In the genomic region with DNA sequence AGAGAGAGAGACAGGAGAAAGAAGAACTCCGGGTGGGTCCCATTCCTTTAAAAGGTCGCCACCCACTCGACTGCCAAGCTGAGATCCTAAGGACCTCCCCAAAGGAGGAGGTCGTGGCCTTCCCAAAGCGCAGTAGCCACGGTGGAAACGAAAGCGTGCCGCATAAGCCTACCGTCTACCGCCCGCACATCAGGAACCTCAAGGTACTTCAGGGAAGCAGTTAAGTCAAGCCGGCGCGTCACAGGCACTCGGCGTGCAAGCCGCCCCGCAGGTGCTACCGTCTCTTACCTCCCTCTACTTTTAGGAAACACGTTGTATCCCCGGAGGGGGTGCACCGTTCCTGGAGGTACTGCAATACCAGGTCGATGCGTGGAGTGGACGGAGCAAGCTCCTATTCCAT, we compare ENCODE assay signal across 5 cellular contexts. TPM values are rescaled to one million over a fixed set of nuclear protein-coding genes. Genes with fewer than 3 reads are reported as not detected.
"Had no signal": no experiment of that assay in that cellular context is flagged by ENCODE, and none has a peak within 500 bp of the region (broad histone marks: within the 10 kb centered on the region; RNA-seq: fewer than 3 reads in every experiment).

No MANE protein-coding gene starts in this region.

RNA-seq across cellular contexts. Expression of gene RNU2-1, which starts 5.8 kb away (rescaled TPM):
- total RNA-seq: ascending aorta, Peyer's patch, SJSA1 had no signal

RNA-seq across cellular contexts. Expression of gene CCDC200, which starts 11.2 kb away (rescaled TPM):
- total RNA-seq: activated T-helper 2 cell treated with anti-CD3 and anti-CD28 coated beads, Interferon-gamma antibody, Interleukin-2, Interleukin-4, amounts not matched to agents 10 μg/mL and 5 μg/mL and 100 μg/mL, durations not matched to agents 14 hours and 24 hours and 36 hours; ascending aorta; SJSA1; WTC11 had no signal
